Comparison of ENCODE assay signal across 21 cellular contexts in genomic region chr10:42942279-42942932, GRCh38.
"Had no signal": no experiment of that assay in that cellular context is flagged by ENCODE, and none has a peak within 500 bp of the region (broad histone marks: within the 10 kb centered on the region; RNA-seq: fewer than 3 reads in every experiment).

No MANE protein-coding gene starts in this region.

- H3K4me3 Mint-ChIP-seq: activated naive CD8-positive, alpha-beta T cell treated with anti-CD3 and anti-CD28 coated beads, Interleukin-2, amount 10 ng/mL, durations not matched to agents 7 days and 5 days; central memory CD8-positive, alpha-beta T cell; neural progenitor cell had no signal

- H3K4me1 ChIP-seq: parathyroid adenoma had no signal

- H3K9me3 ChIP-seq: SK-N-SH had no signal

- H3K9me3 Mint-ChIP-seq: activated naive CD8-positive, alpha-beta T cell treated with anti-CD3 and anti-CD28 coated beads, Interleukin-2, amount 10 ng/mL, durations not matched to agents 7 days and 5 days; central memory CD8-positive, alpha-beta T cell; neural progenitor cell had no signal

- H2AFZ ChIP-seq: neural progenitor cell, parathyroid adenoma had no signal

- ATAC-seq: activated CD4-positive, CD25-positive, alpha-beta regulatory T cell treated with anti-CD3 and anti-CD28 coated beads, Interleukin-2, amount 50 U/mL, for 24 hours had no signal

- H3K36me3 Mint-ChIP-seq: activated naive CD8-positive, alpha-beta T cell treated with anti-CD3 and anti-CD28 coated beads, Interleukin-2, amount 10 ng/mL, durations not matched to agents 7 days and 5 days; neural progenitor cell had no signal

- H3K4me2 ChIP-seq: neural progenitor cell, SK-N-SH had no signal

- H3K9ac ChIP-seq: neural progenitor cell, parathyroid adenoma, SK-N-SH had no signal

- H3K79me2 ChIP-seq: parathyroid adenoma had no signal

- H3K27me3 ChIP-seq: brain microvascular endothelial cell, neural progenitor cell had no signal

- DNase-seq: activated CD4-positive, alpha-beta T cell treated with anti-CD3 and anti-CD28 coated beads, Interleukin-2, amount 50 U/mL, for 1 hour; activated gamma-delta T cell; activated naive CD8-positive, alpha-beta T cell treated with anti-CD3 and anti-CD28 coated beads, Interleukin-2, amount 10 ng/mL, durations not matched to agents 7 days and 5 days; activated T-cell treated with anti-CD3 and anti-CD28 coated beads, Interleukin-2, amount 50 U/mL, for 1 hour; brain microvascular endothelial cell; foreskin fibroblast; hypothalamus; kidney glomerular epithelial cell; mesendoderm; SK-N-SH; stimulated activated CD4-positive, alpha-beta T cell treated with anti-CD3 and anti-CD28 coated beads, Interleukin-2, amount 100 ng/mL, for 48 hours; stimulated activated naive CD4-positive, alpha-beta T cell; substantia nigra; T-helper 1 cell; T1000; trophoblast cell had no signal

- H3K4me1 Mint-ChIP-seq: activated naive CD8-positive, alpha-beta T cell treated with anti-CD3 and anti-CD28 coated beads, Interleukin-2, amount 10 ng/mL, durations not matched to agents 7 days and 5 days; central memory CD8-positive, alpha-beta T cell; neural progenitor cell had no signal

- H3K27ac ChIP-seq: brain microvascular endothelial cell, coronary artery, neural progenitor cell, parathyroid adenoma had no signal

- H3K27ac Mint-ChIP-seq: activated naive CD8-positive, alpha-beta T cell treated with anti-CD3 and anti-CD28 coated beads, Interleukin-2, amount 10 ng/mL, durations not matched to agents 7 days and 5 days; neural progenitor cell had no signal
